ENCODE assay signal across 24 cellular contexts in the genomic region with DNA sequence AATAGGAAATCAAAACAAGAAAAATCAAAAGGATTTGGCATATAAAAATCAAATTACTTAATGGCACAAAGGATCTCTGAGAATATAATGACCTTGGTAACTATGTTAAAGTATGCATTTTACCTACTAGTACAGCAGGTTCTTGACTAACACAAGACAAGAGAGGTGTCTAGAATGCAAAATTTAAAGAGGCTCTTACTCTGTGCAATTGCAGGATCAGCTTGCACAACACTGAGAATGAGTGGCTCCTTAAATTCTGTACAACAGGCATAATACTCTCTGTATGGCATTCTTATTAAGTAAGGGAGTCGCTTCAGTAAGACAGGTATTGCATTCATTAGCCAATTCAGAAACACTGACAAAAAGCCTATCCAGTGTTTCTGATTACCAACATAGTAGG.
"Had no signal": no experiment of that assay in that cellular context is flagged by ENCODE, and none has a peak within 500 bp of the region (broad histone marks: within the 10 kb centered on the region; RNA-seq: fewer than 3 reads in every experiment).

No MANE protein-coding gene starts in this region.

- H3K9me3 ChIP-seq: colonic mucosa, esophagus squamous epithelium, gastrocnemius medialis, heart right ventricle, lower lobe of right lung, mucosa of descending colon had no signal

- H3K27me3 ChIP-seq: colonic mucosa, esophagus squamous epithelium, gastrocnemius medialis, heart right ventricle had no signal

- DNase-seq: colonic mucosa; cortex of kidney; effector CD8-positive, alpha-beta T cell; effector memory CD8-positive, alpha-beta T cell; endodermal cell; esophagus squamous epithelium; foreskin fibroblast; foreskin melanocyte; gastrocnemius medialis; glutamatergic neuron; head of caudate nucleus; heart right ventricle; hippocampal formation; kidney; kidney glomerular epithelial cell; left colon; left ventricle myocardium superior; lower lobe of right lung; mesenchymal stem cell; mucosa of descending colon; naive B cell had no signal

- H3K4me3 ChIP-seq: colonic mucosa, esophagus squamous epithelium, gastrocnemius medialis, heart right ventricle, lower lobe of right lung, mucosa of descending colon had no signal

- ATAC-seq: effector memory CD8-positive, alpha-beta T cell; gastrocnemius medialis; heart right ventricle; left colon; left lobe of liver; left ventricle myocardium superior; mucosa of descending colon had no signal

- FAIRE-seq: endometrium, islet of Langerhans, kidney had no signal

- H3K27ac ChIP-seq: colonic mucosa, esophagus squamous epithelium, gastrocnemius medialis, heart right ventricle, lower lobe of right lung had no signal

- H3K36me3 ChIP-seq: colonic mucosa had no signal

- H3K4me1 ChIP-seq: colonic mucosa, esophagus squamous epithelium, heart right ventricle, lower lobe of right lung had no signal
